ENCODE assay signal across 1 cellular context in genomic region chr4:89610236-89610635, GRCh38.
TF ChIP-seq lines count a peak whose summit lies in the region.

No MANE protein-coding gene starts in this region.

TF ChIP-seq in H1, 55 proteins besides CTCF, POLR2A, EP300 and RAD21:
- TF ChIP-seq RFX5 (IDR thresholded peaks at IDR 0.05; ENCODE audit: borderline replicate concordance, low read depth, low read length): no peak
- TF ChIP-seq E2F6 (IDR thresholded peaks at IDR 0.05): no peak
- TF ChIP-seq CHD7 (IDR thresholded peaks at IDR 0.05; ENCODE audit: insufficient replicate concordance, low read length): no peak
- no peak for TF ChIP-seq SUZ12 (IDR thresholded peaks at IDR 0.05; ENCODE audit: low read length)
- no peak for TF ChIP-seq SRF (IDR thresholded peaks at IDR 0.05; ENCODE audit: low read depth, low read length)
- TF ChIP-seq YY1 (IDR thresholded peaks at IDR 0.05; ENCODE audit: low read depth, low read length): no peak
- TF ChIP-seq MAFK (IDR thresholded peaks at IDR 0.05; ENCODE audit: low read depth, low read length): no peak
- TF ChIP-seq CBX5 (IDR thresholded peaks at IDR 0.05; ENCODE audit: low read depth, low read length): no peak
- TF ChIP-seq SIN3A (conservative IDR thresholded peaks at IDR 0.05 in 1 of 2, IDR thresholded peaks at IDR 0.05 in 1 of 2; ENCODE audit: low read depth in 1 of 2, low read length in 2 of 2): no peak
- no peak for TF ChIP-seq CREB1 (IDR thresholded peaks at IDR 0.05)
TF ChIP-seq in H1: peak in this region for 0.
